8 cellular contexts compared by ENCODE assay signal in genomic region chr15:79091204-79091867, GRCh38. TPM values are rescaled to one million over a fixed set of nuclear protein-coding genes. Genes with fewer than 3 reads are reported as not detected.
DNase-seq lines count a peak whose midpoint lies in the region; ATAC-seq and TF ChIP-seq lines count a peak whose summit lies in the region.

No MANE protein-coding gene starts in this region.

- peak overlapping the region; percentile 75 for H3K4me3 ChIP-seq in endodermal cell (ENCODE audit: low read length)

- H3K27me3 Mint-ChIP-seq in endodermal cell (ENCODE audit: insufficient read depth) = peaks cover 96% of the 10 kb centered on the region

- peaks cover 100% of the 10 kb centered on the region for H3K27me3 ChIP-seq in endodermal cell (ENCODE audit: control insufficient read depth, insufficient read depth, low read length, poor library complexity, severe bottlenecking)

- H3K27ac ChIP-seq in endodermal cell (ENCODE audit: low read depth, low read length) = no peak overlapping the region

- H3K4me1 Mint-ChIP-seq in endodermal cell = peaks cover 9% of the 10 kb centered on the region

- H3K9ac ChIP-seq in endodermal cell (ENCODE audit: extremely low read depth, low read length, poor library complexity, severe bottlenecking) = no peak overlapping the region

- peak; percentile 47 for DNase-seq in GM10266 (ENCODE audit: extremely low spot score)
- DNase-seq in NCI-H345 (lab: John Stamatoyannopoulos, UW) = peak; percentile 27
- peak; percentile 62 for DNase-seq in endodermal cell
- peak; percentile 69 for DNase-seq in putamen (ENCODE audit: low spot score)
- DNase-seq in GM19240 (ENCODE audit: insufficient read length, low spot score) = no peak
- no peak for DNase-seq in NCI-H2196 (lab: John Stamatoyannopoulos, UW; ENCODE audit: unreplicated experiment)

- no peaks in the 10 kb centered on the region for H3K9me3 Mint-ChIP-seq in endodermal cell

- H3K4me3 Mint-ChIP-seq in endodermal cell = peak overlapping the region; percentile 59

- 0 to 2% methylated on average over 5 to 47 of the region's 53 CpGs for WGBS in endodermal cell (ENCODE audit: insufficient coverage in 1 of 2, insufficient read length in 1 of 2), 2 experiments

- no peaks in the 10 kb centered on the region for H3K9me3 ChIP-seq in endodermal cell (ENCODE audit: control insufficient read depth, low read length)

- no peak overlapping the region for H3K27ac Mint-ChIP-seq in endodermal cell

- no peaks in the 10 kb centered on the region for H3K36me3 Mint-ChIP-seq in endodermal cell (ENCODE audit: low read depth)

- ATAC-seq in GM18520 (IDR thresholded peaks at IDR 0.05; ENCODE audit: unreplicated experiment) (no peak), GM19328 (IDR thresholded peaks at IDR 0.05; ENCODE audit: unreplicated experiment) (no peak)

- no peaks in the 10 kb centered on the region for H3K36me3 ChIP-seq in endodermal cell (ENCODE audit: control insufficient read depth, insufficient read depth, low read length)

- TF ChIP-seq CTCF in GM10266 (IDR thresholded peaks at IDR 0.05; ENCODE audit: control insufficient read depth, insufficient read depth, low read depth, missing control alignments) (no peak), endodermal cell (conservative IDR thresholded peaks at IDR 0.05) (peak; percentile 16)

- H3K4me1 ChIP-seq in endodermal cell (ENCODE audit: control insufficient read depth, insufficient read depth, low read length) = no peaks in the 10 kb centered on the region

RNA-seq across cellular contexts. Expression of gene RASGRF1, which starts 0.8 kb away (rescaled TPM):
- total RNA-seq in endodermal cell = under 1 TPM in 1 of 2 donors, not detected in 1; 0.20 TPM
- polyA plus RNA-seq in endodermal cell (2013, experiment 1 of 2) = 0.07 TPM
- not detected for polyA plus RNA-seq in endodermal cell (2013, experiment 2 of 2)

Comparison
In these comparisons a context has a peak if more than half of its experiments do, and no peak if none do; other contexts are left out.
1. DNase-seq: peak in GM10266 (single experiment), NCI-H345 (single experiment), endodermal cell (single experiment) and putamen (single experiment); none in GM19240 (single experiment) and NCI-H2196 (single experiment).